ENCODE assay signal across 30 cellular contexts in genomic region chr12:109232731-109233130, GRCh38.
"Had no signal": no experiment of that assay in that cellular context is flagged by ENCODE, and none has a peak within 500 bp of the region (broad histone marks: within the 10 kb centered on the region; RNA-seq: fewer than 3 reads in every experiment).

No MANE protein-coding gene starts in this region.

- DNase-seq: activated CD4-positive, alpha-beta T cell treated with anti-CD3 and anti-CD28 coated beads for 4 hours; activated CD4-positive, alpha-beta T cell treated with anti-CD3 and anti-CD28 coated beads, Interleukin-2, amount 50 U/mL, for 4 hours; activated naive CD4-positive, alpha-beta T cell; activated naive CD8-positive, alpha-beta T cell treated with anti-CD3 and anti-CD28 coated beads for 36 hours; activated T-cell treated with anti-CD3 and anti-CD28 coated beads for 4 hours; activated T-cell treated with anti-CD3 and anti-CD28 coated beads, Interleukin-2, amount 50 U/mL, for 72 hours; adrenal gland; brain microvascular endothelial cell; effector CD4-positive, alpha-beta T cell; foreskin keratinocyte; glutamatergic neuron; kidney; mucosa of descending colon; pancreas; psoas muscle; stimulated activated CD4-positive, alpha-beta T cell treated with anti-CD3 and anti-CD28 coated beads, Interleukin-1b, Interleukin-23, amount 100 ng/mL, for 48 hours; stimulated activated CD4-positive, alpha-beta T cell treated with anti-CD3 and anti-CD28 coated beads, Interleukin-4, amount 100 ng/mL, for 4 hours; stimulated activated CD8-positive, alpha-beta memory T cell treated with anti-CD3 and anti-CD28 coated beads, Interleukin-4, amount 100 ng/mL, for 48 hours; stomach; testis; transverse colon had no signal

- H3K9me3 ChIP-seq: adrenal gland, esophagus muscularis mucosa, mucosa of descending colon, pancreas, psoas muscle, right atrium auricular region, stomach, testis, transverse colon had no signal

- H3K27ac ChIP-seq: adrenal gland, brain microvascular endothelial cell, esophagus muscularis mucosa, foreskin keratinocyte, hepatocyte, pancreas, psoas muscle, right atrium auricular region, stomach, testis, transverse colon, VCaP had no signal

- H3K36me3 ChIP-seq: brain microvascular endothelial cell had no signal

- H3K4me1 ChIP-seq: adrenal gland, esophagus muscularis mucosa, foreskin keratinocyte, pancreas, psoas muscle, right atrium auricular region, stomach, testis, transverse colon had no signal

- H3K27me3 ChIP-seq: adrenal gland, brain microvascular endothelial cell, esophagus muscularis mucosa, foreskin keratinocyte, hepatocyte, pancreas, right atrium auricular region, stomach, testis, transverse colon had no signal

- H3K4me1 Mint-ChIP-seq: activated naive CD8-positive, alpha-beta T cell treated with anti-CD3 and anti-CD28 coated beads for 36 hours; memory B cell; nephron had no signal

- H3K4me3 Mint-ChIP-seq: activated naive CD8-positive, alpha-beta T cell treated with anti-CD3 and anti-CD28 coated beads for 36 hours; activated T-cell treated with anti-CD3 and anti-CD28 coated beads, Interleukin-2, amount 50 U/mL, for 72 hours; dendritic cell treated with granulocyte-macrophage colony-stimulating factor and Interleukin-4, amounts not matched to agents 40 ng/mL and 50 ng/mL, for 4 days; memory B cell; nephron; stimulated activated memory B cell treated with anti-CD40 and anti-IgM and Interleukin-4, amounts not matched to agents 10 μg/mL and 1 μg/mL and 100 μg/mL, for 72 hours had no signal

- H2AFZ ChIP-seq: hepatocyte had no signal

- H3K9me3 Mint-ChIP-seq: activated naive CD8-positive, alpha-beta T cell treated with anti-CD3 and anti-CD28 coated beads for 36 hours; activated T-cell treated with anti-CD3 and anti-CD28 coated beads, Interleukin-2, amount 50 U/mL, for 72 hours; dendritic cell treated with granulocyte-macrophage colony-stimulating factor and Interleukin-4, amounts not matched to agents 40 ng/mL and 50 ng/mL, for 4 days; memory B cell; nephron; stimulated activated memory B cell treated with anti-CD40 and anti-IgM and Interleukin-4, amounts not matched to agents 10 μg/mL and 1 μg/mL and 100 μg/mL, for 72 hours had no signal

- H3K27me3 Mint-ChIP-seq: activated naive CD8-positive, alpha-beta T cell treated with anti-CD3 and anti-CD28 coated beads for 36 hours; dendritic cell treated with granulocyte-macrophage colony-stimulating factor and Interleukin-4, amounts not matched to agents 40 ng/mL and 50 ng/mL, for 4 days; memory B cell; stimulated activated memory B cell treated with anti-CD40 and anti-IgM and Interleukin-4, amounts not matched to agents 10 μg/mL and 1 μg/mL and 100 μg/mL, for 72 hours had no signal

- H3K27ac Mint-ChIP-seq: activated naive CD8-positive, alpha-beta T cell treated with anti-CD3 and anti-CD28 coated beads for 36 hours; activated T-cell treated with anti-CD3 and anti-CD28 coated beads, Interleukin-2, amount 50 U/mL, for 72 hours; dendritic cell treated with granulocyte-macrophage colony-stimulating factor and Interleukin-4, amounts not matched to agents 40 ng/mL and 50 ng/mL, for 4 days; memory B cell; nephron; stimulated activated memory B cell treated with anti-CD40 and anti-IgM and Interleukin-4, amounts not matched to agents 10 μg/mL and 1 μg/mL and 100 μg/mL, for 72 hours had no signal

- H3K4me2 ChIP-seq: hepatocyte, smooth muscle cell had no signal

- ATAC-seq: activated T-cell treated with anti-CD3 and anti-CD28 coated beads, Interleukin-2, amount 50 U/mL, for 72 hours; foreskin keratinocyte; mucosa of descending colon; pancreas; psoas muscle; stimulated activated memory B cell treated with anti-CD40 and anti-IgM and Interleukin-4, amounts not matched to agents 10 μg/mL and 1 μg/mL and 100 μg/mL, for 72 hours had no signal

- H3K4me3 ChIP-seq: adrenal gland, esophagus muscularis mucosa, hepatocyte, mucosa of descending colon, pancreas, psoas muscle, right atrium auricular region, smooth muscle cell, stomach, testis, transverse colon had no signal
